Comparison of ENCODE assay signal across 1 cellular context in the genomic region with DNA sequence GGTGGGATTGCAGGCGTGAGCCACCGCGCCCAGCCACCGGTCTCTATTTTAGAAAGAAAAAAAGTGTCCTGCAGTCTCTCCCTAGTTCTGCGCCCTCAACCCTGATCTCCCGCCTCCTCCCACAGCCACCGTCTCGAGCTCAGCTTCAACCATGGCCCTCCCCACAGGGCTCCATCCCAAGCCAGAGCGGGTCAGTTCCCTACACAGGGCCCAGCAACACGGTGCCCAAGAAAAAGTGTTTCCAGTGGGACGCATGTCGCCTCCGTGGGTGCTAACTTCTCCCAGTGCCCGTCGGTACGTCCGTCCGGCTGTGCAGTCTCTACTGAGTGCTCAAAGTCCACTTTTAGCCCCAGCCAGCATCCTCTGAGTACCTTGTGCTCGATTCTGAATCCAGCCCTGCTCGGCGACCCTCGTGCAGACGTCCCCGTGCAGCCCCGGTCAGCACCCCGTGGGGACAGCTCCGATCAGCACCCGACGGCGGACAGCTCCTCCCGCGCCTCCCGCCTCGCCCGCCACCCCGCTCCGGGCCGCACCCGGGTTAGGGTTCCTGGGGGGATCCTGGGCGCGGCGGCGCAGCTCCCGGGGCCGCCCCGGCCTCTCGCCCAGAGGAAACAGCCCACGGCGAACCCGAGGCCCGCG.
A peak's percentile ranks its signal among the peaks of the same experiment; 100 is the strongest.
TF ChIP-seq lines count a peak whose summit lies in the region.

No MANE protein-coding gene starts in this region.

TF ChIP-seq in K562, 482 proteins besides CTCF, POLR2A, EP300 and RAD21 (continued from another document):
- TF ChIP-seq, protein P1, sequence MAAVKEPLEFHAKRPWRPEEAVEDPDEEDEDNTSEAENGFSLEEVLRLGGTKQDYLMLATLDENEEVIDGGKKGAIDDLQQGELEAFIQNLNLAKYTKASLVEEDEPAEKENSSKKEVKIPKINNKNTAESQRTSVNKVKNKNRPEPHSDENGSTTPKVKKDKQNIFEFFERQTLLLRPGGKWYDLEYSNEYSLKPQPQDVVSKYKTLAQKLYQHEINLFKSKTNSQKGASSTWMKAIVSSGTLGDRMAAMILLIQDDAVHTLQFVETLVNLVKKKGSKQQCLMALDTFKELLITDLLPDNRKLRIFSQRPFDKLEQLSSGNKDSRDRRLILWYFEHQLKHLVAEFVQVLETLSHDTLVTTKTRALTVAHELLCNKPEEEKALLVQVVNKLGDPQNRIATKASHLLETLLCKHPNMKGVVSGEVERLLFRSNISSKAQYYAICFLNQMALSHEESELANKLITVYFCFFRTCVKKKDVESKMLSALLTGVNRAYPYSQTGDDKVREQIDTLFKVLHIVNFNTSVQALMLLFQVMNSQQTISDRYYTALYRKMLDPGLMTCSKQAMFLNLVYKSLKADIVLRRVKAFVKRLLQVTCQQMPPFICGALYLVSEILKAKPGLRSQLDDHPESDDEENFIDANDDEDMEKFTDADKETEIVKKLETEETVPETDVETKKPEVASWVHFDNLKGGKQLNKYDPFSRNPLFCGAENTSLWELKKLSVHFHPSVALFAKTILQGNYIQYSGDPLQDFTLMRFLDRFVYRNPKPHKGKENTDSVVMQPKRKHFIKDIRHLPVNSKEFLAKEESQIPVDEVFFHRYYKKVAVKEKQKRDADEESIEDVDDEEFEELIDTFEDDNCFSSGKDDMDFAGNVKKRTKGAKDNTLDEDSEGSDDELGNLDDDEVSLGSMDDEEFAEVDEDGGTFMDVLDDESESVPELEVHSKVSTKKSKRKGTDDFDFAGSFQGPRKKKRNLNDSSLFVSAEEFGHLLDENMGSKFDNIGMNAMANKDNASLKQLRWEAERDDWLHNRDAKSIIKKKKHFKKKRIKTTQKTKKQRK (IDR thresholded peaks at IDR 0.05; ENCODE audit: borderline replicate concordance, low read depth, low read length) = no peak
- TF ChIP-seq MEF2A (IDR thresholded peaks at IDR 0.05; ENCODE audit: control insufficient read depth, low read depth, low read length) = no peak
- TF ChIP-seq NFIC (IDR thresholded peaks at IDR 0.05) = no peak
- TF ChIP-seq, protein P2, sequence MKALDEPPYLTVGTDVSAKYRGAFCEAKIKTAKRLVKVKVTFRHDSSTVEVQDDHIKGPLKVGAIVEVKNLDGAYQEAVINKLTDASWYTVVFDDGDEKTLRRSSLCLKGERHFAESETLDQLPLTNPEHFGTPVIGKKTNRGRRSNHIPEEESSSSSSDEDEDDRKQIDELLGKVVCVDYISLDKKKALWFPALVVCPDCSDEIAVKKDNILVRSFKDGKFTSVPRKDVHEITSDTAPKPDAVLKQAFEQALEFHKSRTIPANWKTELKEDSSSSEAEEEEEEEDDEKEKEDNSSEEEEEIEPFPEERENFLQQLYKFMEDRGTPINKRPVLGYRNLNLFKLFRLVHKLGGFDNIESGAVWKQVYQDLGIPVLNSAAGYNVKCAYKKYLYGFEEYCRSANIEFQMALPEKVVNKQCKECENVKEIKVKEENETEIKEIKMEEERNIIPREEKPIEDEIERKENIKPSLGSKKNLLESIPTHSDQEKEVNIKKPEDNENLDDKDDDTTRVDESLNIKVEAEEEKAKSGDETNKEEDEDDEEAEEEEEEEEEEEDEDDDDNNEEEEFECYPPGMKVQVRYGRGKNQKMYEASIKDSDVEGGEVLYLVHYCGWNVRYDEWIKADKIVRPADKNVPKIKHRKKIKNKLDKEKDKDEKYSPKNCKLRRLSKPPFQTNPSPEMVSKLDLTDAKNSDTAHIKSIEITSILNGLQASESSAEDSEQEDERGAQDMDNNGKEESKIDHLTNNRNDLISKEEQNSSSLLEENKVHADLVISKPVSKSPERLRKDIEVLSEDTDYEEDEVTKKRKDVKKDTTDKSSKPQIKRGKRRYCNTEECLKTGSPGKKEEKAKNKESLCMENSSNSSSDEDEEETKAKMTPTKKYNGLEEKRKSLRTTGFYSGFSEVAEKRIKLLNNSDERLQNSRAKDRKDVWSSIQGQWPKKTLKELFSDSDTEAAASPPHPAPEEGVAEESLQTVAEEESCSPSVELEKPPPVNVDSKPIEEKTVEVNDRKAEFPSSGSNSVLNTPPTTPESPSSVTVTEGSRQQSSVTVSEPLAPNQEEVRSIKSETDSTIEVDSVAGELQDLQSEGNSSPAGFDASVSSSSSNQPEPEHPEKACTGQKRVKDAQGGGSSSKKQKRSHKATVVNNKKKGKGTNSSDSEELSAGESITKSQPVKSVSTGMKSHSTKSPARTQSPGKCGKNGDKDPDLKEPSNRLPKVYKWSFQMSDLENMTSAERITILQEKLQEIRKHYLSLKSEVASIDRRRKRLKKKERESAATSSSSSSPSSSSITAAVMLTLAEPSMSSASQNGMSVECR (CRISPR knock-in tag; IDR thresholded peaks at IDR 0.05) = peak; percentile 100
- TF ChIP-seq, protein P3, sequence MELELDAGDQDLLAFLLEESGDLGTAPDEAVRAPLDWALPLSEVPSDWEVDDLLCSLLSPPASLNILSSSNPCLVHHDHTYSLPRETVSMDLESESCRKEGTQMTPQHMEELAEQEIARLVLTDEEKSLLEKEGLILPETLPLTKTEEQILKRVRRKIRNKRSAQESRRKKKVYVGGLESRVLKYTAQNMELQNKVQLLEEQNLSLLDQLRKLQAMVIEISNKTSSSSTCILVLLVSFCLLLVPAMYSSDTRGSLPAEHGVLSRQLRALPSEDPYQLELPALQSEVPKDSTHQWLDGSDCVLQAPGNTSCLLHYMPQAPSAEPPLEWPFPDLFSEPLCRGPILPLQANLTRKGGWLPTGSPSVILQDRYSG (tag; conservative IDR thresholded peaks at IDR 0.05; ENCODE audit: low read depth) = 0 out of 2 replicates have a peak, but pooled peaks have one; percentile 43
- TF ChIP-seq, protein P4, sequence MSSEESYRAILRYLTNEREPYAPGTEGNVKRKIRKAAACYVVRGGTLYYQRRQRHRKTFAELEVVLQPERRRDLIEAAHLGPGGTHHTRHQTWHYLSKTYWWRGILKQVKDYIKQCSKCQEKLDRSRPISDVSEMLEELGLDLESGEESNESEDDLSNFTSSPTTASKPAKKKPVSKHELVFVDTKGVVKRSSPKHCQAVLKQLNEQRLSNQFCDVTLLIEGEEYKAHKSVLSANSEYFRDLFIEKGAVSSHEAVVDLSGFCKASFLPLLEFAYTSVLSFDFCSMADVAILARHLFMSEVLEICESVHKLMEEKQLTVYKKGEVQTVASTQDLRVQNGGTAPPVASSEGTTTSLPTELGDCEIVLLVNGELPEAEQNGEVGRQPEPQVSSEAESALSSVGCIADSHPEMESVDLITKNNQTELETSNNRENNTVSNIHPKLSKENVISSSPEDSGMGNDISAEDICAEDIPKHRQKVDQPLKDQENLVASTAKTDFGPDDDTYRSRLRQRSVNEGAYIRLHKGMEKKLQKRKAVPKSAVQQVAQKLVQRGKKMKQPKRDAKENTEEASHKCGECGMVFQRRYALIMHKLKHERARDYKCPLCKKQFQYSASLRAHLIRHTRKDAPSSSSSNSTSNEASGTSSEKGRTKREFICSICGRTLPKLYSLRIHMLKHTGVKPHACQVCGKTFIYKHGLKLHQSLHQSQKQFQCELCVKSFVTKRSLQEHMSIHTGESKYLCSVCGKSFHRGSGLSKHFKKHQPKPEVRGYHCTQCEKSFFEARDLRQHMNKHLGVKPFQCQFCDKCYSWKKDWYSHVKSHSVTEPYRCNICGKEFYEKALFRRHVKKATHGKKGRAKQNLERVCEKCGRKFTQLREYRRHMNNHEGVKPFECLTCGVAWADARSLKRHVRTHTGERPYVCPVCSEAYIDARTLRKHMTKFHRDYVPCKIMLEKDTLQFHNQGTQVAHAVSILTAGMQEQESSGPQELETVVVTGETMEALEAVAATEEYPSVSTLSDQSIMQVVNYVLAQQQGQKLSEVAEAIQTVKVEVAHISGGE (CRISPR knock-in tag; IDR thresholded peaks at IDR 0.05) = peak in 1 of 3 experiments; percentile 42; a peak in 1 of 6 replicates
- TF ChIP-seq, protein P5, sequence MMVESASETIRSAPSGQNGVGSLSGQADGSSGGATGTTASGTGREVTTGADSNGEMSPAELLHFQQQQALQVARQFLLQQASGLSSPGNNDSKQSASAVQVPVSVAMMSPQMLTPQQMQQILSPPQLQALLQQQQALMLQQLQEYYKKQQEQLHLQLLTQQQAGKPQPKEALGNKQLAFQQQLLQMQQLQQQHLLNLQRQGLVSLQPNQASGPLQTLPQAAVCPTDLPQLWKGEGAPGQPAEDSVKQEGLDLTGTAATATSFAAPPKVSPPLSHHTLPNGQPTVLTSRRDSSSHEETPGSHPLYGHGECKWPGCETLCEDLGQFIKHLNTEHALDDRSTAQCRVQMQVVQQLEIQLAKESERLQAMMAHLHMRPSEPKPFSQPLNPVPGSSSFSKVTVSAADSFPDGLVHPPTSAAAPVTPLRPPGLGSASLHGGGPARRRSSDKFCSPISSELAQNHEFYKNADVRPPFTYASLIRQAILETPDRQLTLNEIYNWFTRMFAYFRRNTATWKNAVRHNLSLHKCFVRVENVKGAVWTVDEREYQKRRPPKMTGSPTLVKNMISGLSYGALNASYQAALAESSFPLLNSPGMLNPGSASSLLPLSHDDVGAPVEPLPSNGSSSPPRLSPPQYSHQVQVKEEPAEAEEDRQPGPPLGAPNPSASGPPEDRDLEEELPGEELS (CRISPR knock-in tag; IDR thresholded peaks at IDR 0.05; ENCODE audit: borderline replicate concordance) = peak; percentile 97; the same call in 1 of the 2 replicates
- TF ChIP-seq, protein P6, sequence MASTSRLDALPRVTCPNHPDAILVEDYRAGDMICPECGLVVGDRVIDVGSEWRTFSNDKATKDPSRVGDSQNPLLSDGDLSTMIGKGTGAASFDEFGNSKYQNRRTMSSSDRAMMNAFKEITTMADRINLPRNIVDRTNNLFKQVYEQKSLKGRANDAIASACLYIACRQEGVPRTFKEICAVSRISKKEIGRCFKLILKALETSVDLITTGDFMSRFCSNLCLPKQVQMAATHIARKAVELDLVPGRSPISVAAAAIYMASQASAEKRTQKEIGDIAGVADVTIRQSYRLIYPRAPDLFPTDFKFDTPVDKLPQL (IDR thresholded peaks at IDR 0.05; ENCODE audit: extremely low read depth, insufficient read length) = no peak
- TF ChIP-seq SRF (CRISPR knock-in tag; IDR thresholded peaks at IDR 0.05) = peak in 1 of 2 experiments; percentile 90; a peak in 2 of 4 replicates
- peak; percentile 81 for TF ChIP-seq ZNF263 (CRISPR knock-in tag; IDR thresholded peaks at IDR 0.05; ENCODE audit: borderline replicate concordance)
- TF ChIP-seq ZZZ3 (IDR thresholded peaks at IDR 0.05) = no peak
- TF ChIP-seq TAF9B (IDR thresholded peaks at IDR 0.05; ENCODE audit: partially characterized antibody) = no peak
- no peak for TF ChIP-seq PCBP2 (IDR thresholded peaks at IDR 0.05; ENCODE audit: low read depth, low read length, poor library complexity, severe bottlenecking)
- TF ChIP-seq TEAD1 (CRISPR knock-in tag; IDR thresholded peaks at IDR 0.05) = peak in 1 of 2 experiments; percentile 86; a peak in 1 of 4 replicates
- peak; percentile 83; the same call in 1 of the 2 replicates for TF ChIP-seq ZNF12 (CRISPR knock-in tag; IDR thresholded peaks at IDR 0.05)
- peak; percentile 99 for TF ChIP-seq PRMT5 (CRISPR knock-in tag; IDR thresholded peaks at IDR 0.05)
- no peak for TF ChIP-seq ELF2 (CRISPR knock-in tag; IDR thresholded peaks at IDR 0.05)
- no peak for TF ChIP-seq NFE2 (IDR thresholded peaks at IDR 0.05; ENCODE audit: low read depth)
- TF ChIP-seq HNRNPK (IDR thresholded peaks at IDR 0.05; ENCODE audit: low read depth, low read length, poor library complexity, severe bottlenecking) = no peak
- TF ChIP-seq SIX5 (IDR thresholded peaks at IDR 0.05; ENCODE audit: borderline replicate concordance in 1 of 2, insufficient read depth in 1 of 2, low read depth in 1 of 2, low read length in 2 of 2) = no peak
- TF ChIP-seq ZNF780A (CRISPR knock-in tag; IDR thresholded peaks at IDR 0.05) = no peak
- TF ChIP-seq, protein P7, sequence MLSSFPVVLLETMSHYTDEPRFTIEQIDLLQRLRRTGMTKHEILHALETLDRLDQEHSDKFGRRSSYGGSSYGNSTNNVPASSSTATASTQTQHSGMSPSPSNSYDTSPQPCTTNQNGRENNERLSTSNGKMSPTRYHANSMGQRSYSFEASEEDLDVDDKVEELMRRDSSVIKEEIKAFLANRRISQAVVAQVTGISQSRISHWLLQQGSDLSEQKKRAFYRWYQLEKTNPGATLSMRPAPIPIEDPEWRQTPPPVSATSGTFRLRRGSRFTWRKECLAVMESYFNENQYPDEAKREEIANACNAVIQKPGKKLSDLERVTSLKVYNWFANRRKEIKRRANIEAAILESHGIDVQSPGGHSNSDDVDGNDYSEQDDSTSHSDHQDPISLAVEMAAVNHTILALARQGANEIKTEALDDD (IDR thresholded peaks at IDR 0.05) = no peak
TF ChIP-seq in K562: peak in this region for 103.
